In genomic region chr22:47458348-47458747, GRCh38 we compare ENCODE assay signal across 31 cellular contexts.
"Had no signal": no experiment of that assay in that cellular context is flagged by ENCODE, and none has a peak within 500 bp of the region (broad histone marks: within the 10 kb centered on the region; RNA-seq: fewer than 3 reads in every experiment).

No MANE protein-coding gene starts in this region.

- H3K4me3 ChIP-seq: adrenal gland, body of pancreas, breast epithelium had no signal

- H3K27me3 ChIP-seq: adrenal gland, body of pancreas, brain microvascular endothelial cell, breast epithelium had no signal

- H3K4me1 ChIP-seq: adrenal gland, body of pancreas, breast epithelium had no signal

- H3K27ac ChIP-seq: adrenal gland, body of pancreas, brain microvascular endothelial cell, breast epithelium, VCaP had no signal

- H3K36me3 ChIP-seq: adrenal gland, brain microvascular endothelial cell, breast epithelium had no signal

- DNase-seq: activated B cell treated with CpG ODN at 0.5 μM for 24 hours; activated CD4-positive, alpha-beta memory T cell treated with anti-CD3 and anti-CD28 coated beads for 36 hours; activated CD4-positive, alpha-beta T cell treated with anti-CD3 and anti-CD28 coated beads for 4 hours; activated CD4-positive, alpha-beta T cell treated with anti-CD3 and anti-CD28 coated beads, Interleukin-2, amount 10 ng/mL, durations not matched to agents 24 days and 14 days; activated CD4-positive, alpha-beta T cell treated with anti-CD3 and anti-CD28 coated beads, Interleukin-2, amount 50 U/mL, for 1 hour; activated CD4-positive, alpha-beta T cell treated with anti-CD3 and anti-CD28 coated beads, Interleukin-2, amount 50 U/mL, for 4 hours; activated CD4-positive, CD25-positive, alpha-beta regulatory T cell treated with anti-CD3 and anti-CD28 coated beads, Interleukin-2, amount 50 U/mL, for 72 hours; activated CD8-positive, alpha-beta memory T cell treated with anti-CD3 and anti-CD28 coated beads, Interleukin-2, amount 50 U/mL, for 4 hours; activated CD8-positive, alpha-beta T cell treated with anti-CD3 and anti-CD28 coated beads for 36 hours; activated effector memory CD4-positive, alpha-beta T cell treated with anti-CD3 and anti-CD28 coated beads, Interleukin-2, amount 50 U/mL, for 16 hours; activated gamma-delta T cell treated with Interleukin-2 at 50 U/mL for 16 hours; activated naive CD4-positive, alpha-beta T cell; activated naive CD4-positive, alpha-beta T cell treated with anti-CD3 and anti-CD28 coated beads for 36 hours; activated naive CD4-positive, alpha-beta T cell treated with anti-CD3 and anti-CD28 coated beads, Interleukin-2, amount 50 U/mL, for 16 hours; activated naive CD8-positive, alpha-beta T cell treated with anti-CD3 and anti-CD28 coated beads for 36 hours; activated T-cell treated with anti-CD3 and anti-CD28 coated beads for 4 hours; activated T-cell treated with anti-CD3 and anti-CD28 coated beads, Interleukin-2, amount 50 U/mL, for 1 hour; activated T-cell treated with anti-CD3 and anti-CD28 coated beads, Interleukin-2, amount 50 U/mL, for 4 hours; activated T-cell treated with anti-CD3 and anti-CD28 coated beads, Interleukin-2, amount 50 U/mL, for 72 hours; adrenal gland; amniotic stem cell; aorta; body of pancreas; brain microvascular endothelial cell; central memory CD4-positive, alpha-beta T cell; cerebellar nuclear complex; T-helper 1 cell; T-helper 2 cell; T-helper 9 cell had no signal

- H3K9me3 ChIP-seq: adrenal gland, body of pancreas had no signal
